ENCODE assay signal across 25 cellular contexts in the genomic region with DNA sequence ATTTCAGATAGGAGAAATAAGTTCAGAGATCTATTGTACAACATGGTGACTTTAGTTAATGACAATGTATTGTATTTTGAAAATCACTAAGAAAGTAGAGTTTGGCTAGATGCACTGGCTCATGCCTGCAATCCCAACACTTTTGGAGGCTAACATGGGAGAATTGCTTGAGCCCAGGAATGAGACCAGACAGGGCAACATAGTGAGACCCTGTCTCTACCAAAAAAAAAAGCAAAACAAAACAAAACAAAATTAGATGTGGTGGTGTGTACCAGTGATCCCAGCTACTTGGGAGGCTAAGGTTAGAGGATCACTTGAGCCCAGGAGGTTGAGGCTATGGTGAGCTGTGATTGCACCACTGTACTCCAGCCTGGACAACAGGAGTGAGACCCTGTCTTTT.
"Had no signal": no experiment of that assay in that cellular context is flagged by ENCODE, and none has a peak within 500 bp of the region (broad histone marks: within the 10 kb centered on the region; RNA-seq: fewer than 3 reads in every experiment).

No MANE protein-coding gene starts in this region.

- ATAC-seq: activated CD4-positive, alpha-beta T cell treated with anti-CD3 and anti-CD28 coated beads for 36 hours; activated CD4-positive, CD25-positive, alpha-beta regulatory T cell treated with anti-CD3 and anti-CD28 coated beads, Interleukin-2, amount 50 U/mL, for 24 hours; activated naive CD8-positive, alpha-beta T cell treated with anti-CD3 and anti-CD28 coated beads, Interleukin-2, amount 50 U/mL, for 24 hours had no signal

- H3K4me1 Mint-ChIP-seq: brain had no signal

- DNase-seq: activated CD4-positive, alpha-beta T cell treated with anti-CD3 and anti-CD28 coated beads for 36 hours; activated CD4-positive, alpha-beta T cell treated with anti-CD3 and anti-CD28 coated beads, Interleukin-2, amount 10 ng/mL, durations not matched to agents 7 days and 5 days; activated CD4-positive, alpha-beta T cell treated with anti-CD3 and anti-CD28 coated beads, Interleukin-2, amount 50 U/mL, for 48 hours; activated naive CD4-positive, alpha-beta T cell treated with anti-CD3 and anti-CD28 coated beads, Interleukin-2, amount 10 ng/mL, durations not matched to agents 7 days and 5 days; activated naive CD8-positive, alpha-beta T cell treated with anti-CD3 and anti-CD28 coated beads, Interleukin-2, amount 50 U/mL, for 24 hours; activated T-cell treated with anti-CD3 and anti-CD28 coated beads, Interleukin-2, amount 50 U/mL, for 24 hours; anterior cingulate cortex; caudate nucleus; cerebellar nuclear complex; Kasumi-1; KG1; MG63; NCI-H1048; NCI-H1436 treated with DMSO at 0.1 percent for 48 hours; NCI-H187 treated with DMSO at 0.1 percent for 48 hours; NCI-H2081; NCI-H226; NCI-H446 treated with DMSO at 0.1 percent for 48 hours; NCI-H524 treated with DMSO at 0.1 percent for 48 hours; SHP77; SJCRH30 had no signal

- H3K27ac Mint-ChIP-seq: activated CD4-positive, alpha-beta T cell treated with anti-CD3 and anti-CD28 coated beads for 36 hours; activated CD4-positive, alpha-beta T cell treated with anti-CD3 and anti-CD28 coated beads, Interleukin-2, amount 10 ng/mL, durations not matched to agents 7 days and 5 days; activated naive CD4-positive, alpha-beta T cell treated with anti-CD3 and anti-CD28 coated beads, Interleukin-2, amount 10 ng/mL, durations not matched to agents 7 days and 5 days; activated naive CD8-positive, alpha-beta T cell; activated naive CD8-positive, alpha-beta T cell treated with anti-CD3 and anti-CD28 coated beads, Interleukin-2, amount 50 U/mL, for 24 hours; activated T-cell treated with anti-CD3 and anti-CD28 coated beads, Interleukin-2, amount 50 U/mL, for 24 hours; brain; T-helper 2 cell treated with Interferon-gamma antibody and Interleukin-4, amounts not matched to agents 5 μg/mL and 100 μg/mL, for 36 hours had no signal

- H3K4me3 Mint-ChIP-seq: activated CD4-positive, alpha-beta T cell treated with anti-CD3 and anti-CD28 coated beads for 36 hours; activated CD4-positive, alpha-beta T cell treated with anti-CD3 and anti-CD28 coated beads, Interleukin-2, amount 10 ng/mL, durations not matched to agents 7 days and 5 days; activated naive CD4-positive, alpha-beta T cell treated with anti-CD3 and anti-CD28 coated beads, Interleukin-2, amount 10 ng/mL, durations not matched to agents 7 days and 5 days; activated naive CD8-positive, alpha-beta T cell; activated naive CD8-positive, alpha-beta T cell treated with anti-CD3 and anti-CD28 coated beads, Interleukin-2, amount 50 U/mL, for 24 hours; activated T-cell treated with anti-CD3 and anti-CD28 coated beads, Interleukin-2, amount 50 U/mL, for 24 hours; brain; T-helper 2 cell treated with Interferon-gamma antibody and Interleukin-4, amounts not matched to agents 5 μg/mL and 100 μg/mL, for 36 hours had no signal

- H3K9me3 Mint-ChIP-seq: activated naive CD8-positive, alpha-beta T cell treated with anti-CD3 and anti-CD28 coated beads, Interleukin-2, amount 50 U/mL, for 24 hours; activated T-cell treated with anti-CD3 and anti-CD28 coated beads, Interleukin-2, amount 50 U/mL, for 24 hours had no signal

- H3K27me3 Mint-ChIP-seq: activated CD4-positive, alpha-beta T cell treated with anti-CD3 and anti-CD28 coated beads for 36 hours; activated CD4-positive, alpha-beta T cell treated with anti-CD3 and anti-CD28 coated beads, Interleukin-2, amount 10 ng/mL, durations not matched to agents 7 days and 5 days; activated naive CD4-positive, alpha-beta T cell treated with anti-CD3 and anti-CD28 coated beads, Interleukin-2, amount 10 ng/mL, durations not matched to agents 7 days and 5 days; activated naive CD8-positive, alpha-beta T cell; activated naive CD8-positive, alpha-beta T cell treated with anti-CD3 and anti-CD28 coated beads, Interleukin-2, amount 50 U/mL, for 24 hours; activated T-cell treated with anti-CD3 and anti-CD28 coated beads, Interleukin-2, amount 50 U/mL, for 24 hours; brain had no signal
